Comparison of ENCODE assay signal across 1 cellular context in genomic region chr17:49968380-49969133, GRCh38.
TF ChIP-seq lines count a peak whose summit lies in the region.

No MANE protein-coding gene starts in this region.

TF ChIP-seq in HCT116, 20 proteins besides CTCF, POLR2A, EP300 and RAD21 (continued from another document):
- peak; percentile 2 for TF ChIP-seq ZBTB33 (IDR thresholded peaks at IDR 0.05; ENCODE audit: extremely low read depth, insufficient replicate concordance, low read length)
- TF ChIP-seq TCF7L2 (IDR thresholded peaks at IDR 0.05; ENCODE audit: borderline replicate concordance, extremely low read depth, insufficient read depth, insufficient read length): peak; percentile 88
